ENCODE assay signal across 12 cellular contexts in the genomic region with DNA sequence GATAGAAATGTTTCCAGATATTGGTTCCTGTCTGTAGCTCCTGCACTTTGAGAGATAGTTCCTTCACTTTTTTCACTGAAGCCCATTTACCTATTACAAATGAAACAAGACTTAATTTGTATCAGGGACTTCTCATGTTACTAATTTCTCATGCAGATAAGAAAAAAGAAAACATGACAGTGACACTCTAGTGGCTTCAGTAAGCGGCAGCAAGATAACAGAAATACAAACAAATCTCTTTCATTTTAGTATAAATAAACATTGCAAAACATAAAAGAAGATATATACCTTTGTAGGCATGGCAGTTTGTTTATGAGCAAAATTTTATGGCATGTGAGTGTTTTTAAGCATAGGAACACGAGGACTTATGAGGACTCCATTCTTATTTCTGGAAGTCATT.
DNase-seq lines count a peak whose midpoint lies in the region; TF ChIP-seq lines count a peak whose summit lies in the region.
"Had no signal": no experiment of that assay in that cellular context is flagged by ENCODE, and none has a peak within 500 bp of the region (broad histone marks: within the 10 kb centered on the region; RNA-seq: fewer than 3 reads in every experiment).

No MANE protein-coding gene starts in this region.

- H3K79me2 ChIP-seq in ACC112 (ENCODE audit: control insufficient read depth, insufficient read depth, low read length, unreplicated experiment) (peaks cover 2% of the 10 kb centered on the region), osteoblast (ENCODE audit: insufficient read depth, low read length) (peaks cover 53% of the 10 kb centered on the region)

- CTCF ChIA-PET in HEK293 (lab: Yijun Ruan, JAX) = interaction anchor here (0.7 kb wide), 3 partner anchors 58 to 411 kb away, joined by 3 to 5 read pairs (median 3); no protein-coding TSS in a partner anchor

- peak overlapping the region; percentile 43 for H3K27ac ChIP-seq in ACC112 (ENCODE audit: low read depth, low read length)
- H3K27ac ChIP-seq in HEK293 (ENCODE audit: extremely low read depth, low read depth, low read length) = no peak overlapping the region
- peak overlapping the region; percentile 68 for H3K27ac ChIP-seq in osteoblast (ENCODE audit: low read depth, low read length)
- H3K27ac ChIP-seq: C4-2B had no signal

- H4K20me1 ChIP-seq in osteoblast (ENCODE audit: insufficient read depth, low read length) = no peaks in the 10 kb centered on the region

- H3K4me3 ChIP-seq in ACC112 (ENCODE audit: low read depth, low read length) = peak overlapping the region; percentile 18; the same call in 1 of the 2 replicates
- no peak overlapping the region for H3K4me3 ChIP-seq in HEK293 (ENCODE audit: low read depth, low read length)
- no peak overlapping the region for H3K4me3 ChIP-seq in osteoblast (ENCODE audit: insufficient read depth, low read length)

- intact Hi-C loops in head of caudate nucleus (cut with DNase I) (no loop called here), posterior cingulate gyrus (cut with DNase I) (no loop called here)

- H3K4me1 ChIP-seq in ACC112 (ENCODE audit: control insufficient read depth, insufficient read depth, low read length, unreplicated experiment) (peaks cover 39% of the 10 kb centered on the region), HEK293 (ENCODE audit: control insufficient read depth, insufficient read depth, low read length) (peaks cover 7% of the 10 kb centered on the region; the same call in 1 of the 2 replicates), osteoblast (ENCODE audit: insufficient read depth, low read length) (peaks cover 32% of the 10 kb centered on the region)

- TF ChIP-seq CTCF in HEK293 (tag by site-specific recombination; IDR thresholded peaks at IDR 0.05) (no peak), osteoblast (IDR thresholded peaks at IDR 0.05; ENCODE audit: extremely low read depth, low read depth, low read length) (no peak)

- POLR2A ChIA-PET in HEK293 (lab: Yijun Ruan, JAX) = no interaction called here

- H2AFZ ChIP-seq in ACC112 (ENCODE audit: low read length, unreplicated experiment) (no peak overlapping the region), osteoblast (ENCODE audit: low read length) (no peak overlapping the region)

- peak; percentile 15 for DNase-seq in M059J (ENCODE audit: low read depth)
- no peak for DNase-seq in osteoblast (ENCODE audit: insufficient read length, low spot score, missing footprints)
- no peak for DNase-seq in head of caudate nucleus
- no peak for DNase-seq in posterior cingulate gyrus
- DNase-seq in Ammon's horn (ENCODE audit: low spot score) = no peak
- DNase-seq: BE2C; CD4-positive, alpha-beta memory T cell; DMS153; DMS79 treated with DMSO at 0.1 percent for 48 hours had no signal

- no peaks in the 10 kb centered on the region for H3K9me3 ChIP-seq in HEK293 (ENCODE audit: control insufficient read depth, insufficient read depth, low read depth, low read length)
- no peaks in the 10 kb centered on the region for H3K9me3 ChIP-seq in osteoblast (ENCODE audit: low read depth, low read length)
- H3K9me3 ChIP-seq: BE2C had no signal

- H3K4me2 ChIP-seq in osteoblast (ENCODE audit: insufficient read depth, low read length) = no peak overlapping the region

- H3K36me3 ChIP-seq in ACC112 (ENCODE audit: insufficient read depth, low read length) (peaks cover 5% of the 10 kb centered on the region; the same call in 1 of the 2 replicates), HEK293 (ENCODE audit: control insufficient read depth in 2 of 2, insufficient read depth in 1 of 2, low read length in 2 of 2) (no peaks in the 10 kb centered on the region; a peak in 1 of 3 replicates), osteoblast (ENCODE audit: insufficient read depth, low read length) (peaks cover 47% of the 10 kb centered on the region)
- H3K36me3 ChIP-seq: BE2C had no signal

- H3K27me3 ChIP-seq in ACC112 (ENCODE audit: insufficient read depth, low read length) (no peaks in the 10 kb centered on the region), osteoblast (ENCODE audit: insufficient read depth, low read length) (no peaks in the 10 kb centered on the region)
- H3K27me3 ChIP-seq: BE2C had no signal

TF ChIP-seq in HEK293, 187 proteins besides CTCF, POLR2A, EP300 and RAD21 (continues in another document):
- TF ChIP-seq, protein P1, sequence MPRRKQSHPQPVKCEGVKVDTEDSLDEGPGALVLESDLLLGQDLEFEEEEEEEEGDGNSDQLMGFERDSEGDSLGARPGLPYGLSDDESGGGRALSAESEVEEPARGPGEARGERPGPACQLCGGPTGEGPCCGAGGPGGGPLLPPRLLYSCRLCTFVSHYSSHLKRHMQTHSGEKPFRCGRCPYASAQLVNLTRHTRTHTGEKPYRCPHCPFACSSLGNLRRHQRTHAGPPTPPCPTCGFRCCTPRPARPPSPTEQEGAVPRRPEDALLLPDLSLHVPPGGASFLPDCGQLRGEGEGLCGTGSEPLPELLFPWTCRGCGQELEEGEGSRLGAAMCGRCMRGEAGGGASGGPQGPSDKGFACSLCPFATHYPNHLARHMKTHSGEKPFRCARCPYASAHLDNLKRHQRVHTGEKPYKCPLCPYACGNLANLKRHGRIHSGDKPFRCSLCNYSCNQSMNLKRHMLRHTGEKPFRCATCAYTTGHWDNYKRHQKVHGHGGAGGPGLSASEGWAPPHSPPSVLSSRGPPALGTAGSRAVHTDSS (tag by site-specific recombination; IDR thresholded peaks at IDR 0.05) = no peak
- peak; percentile 68; the same call in 1 of the 2 replicates for TF ChIP-seq TCF7L2 (IDR thresholded peaks at IDR 0.05; ENCODE audit: borderline replicate concordance, low read depth, low read length)
- no peak for TF ChIP-seq ZNF521 (tag by site-specific recombination; IDR thresholded peaks at IDR 0.05)
- no peak for TF ChIP-seq ZNF175 (tag by site-specific recombination; IDR thresholded peaks at IDR 0.05)
- no peak for TF ChIP-seq ZNF121 (tag by site-specific recombination; IDR thresholded peaks at IDR 0.05)
- no peak for TF ChIP-seq ZNF501 (tag by site-specific recombination; IDR thresholded peaks at IDR 0.05)
- no peak for TF ChIP-seq ZNF707 (tag by site-specific recombination; IDR thresholded peaks at IDR 0.05)
- TF ChIP-seq, protein P2, sequence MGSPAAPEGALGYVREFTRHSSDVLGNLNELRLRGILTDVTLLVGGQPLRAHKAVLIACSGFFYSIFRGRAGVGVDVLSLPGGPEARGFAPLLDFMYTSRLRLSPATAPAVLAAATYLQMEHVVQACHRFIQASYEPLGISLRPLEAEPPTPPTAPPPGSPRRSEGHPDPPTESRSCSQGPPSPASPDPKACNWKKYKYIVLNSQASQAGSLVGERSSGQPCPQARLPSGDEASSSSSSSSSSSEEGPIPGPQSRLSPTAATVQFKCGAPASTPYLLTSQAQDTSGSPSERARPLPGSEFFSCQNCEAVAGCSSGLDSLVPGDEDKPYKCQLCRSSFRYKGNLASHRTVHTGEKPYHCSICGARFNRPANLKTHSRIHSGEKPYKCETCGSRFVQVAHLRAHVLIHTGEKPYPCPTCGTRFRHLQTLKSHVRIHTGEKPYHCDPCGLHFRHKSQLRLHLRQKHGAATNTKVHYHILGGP (tag by site-specific recombination; IDR thresholded peaks at IDR 0.05) = peak; percentile 57; the same call in 1 of the 2 replicates
- no peak for TF ChIP-seq ZNF292 (tag by site-specific recombination; IDR thresholded peaks at IDR 0.05; ENCODE audit: borderline replicate concordance, low read depth)
- no peak for TF ChIP-seq WT1 (tag by site-specific recombination; IDR thresholded peaks at IDR 0.05)
- TF ChIP-seq ZNF777 (tag by site-specific recombination; IDR thresholded peaks at IDR 0.05; ENCODE audit: borderline replicate concordance) = no peak
- TF ChIP-seq, protein P3, sequence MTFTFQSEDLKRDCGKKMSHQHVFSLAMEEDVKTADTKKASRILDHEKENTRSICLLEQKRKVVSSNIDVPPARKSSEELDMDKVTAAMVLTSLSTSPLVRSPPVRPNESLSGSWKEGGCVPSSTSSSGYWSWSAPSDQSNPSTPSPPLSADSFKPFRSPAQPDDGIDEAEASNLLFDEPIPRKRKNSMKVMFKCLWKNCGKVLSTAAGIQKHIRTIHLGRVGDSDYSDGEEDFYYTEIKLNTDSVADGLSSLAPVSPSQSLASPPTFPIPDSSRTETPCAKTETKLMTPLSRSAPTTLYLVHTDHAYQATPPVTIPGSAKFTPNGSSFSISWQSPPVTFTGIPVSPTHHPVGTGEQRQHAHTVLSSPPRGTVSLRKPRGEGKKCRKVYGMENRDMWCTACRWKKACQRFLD (tag by site-specific recombination; IDR thresholded peaks at IDR 0.05) = no peak
- peak; percentile 70 for TF ChIP-seq ZNF843 (tag by site-specific recombination; IDR thresholded peaks at IDR 0.05)
- TF ChIP-seq, protein P4, sequence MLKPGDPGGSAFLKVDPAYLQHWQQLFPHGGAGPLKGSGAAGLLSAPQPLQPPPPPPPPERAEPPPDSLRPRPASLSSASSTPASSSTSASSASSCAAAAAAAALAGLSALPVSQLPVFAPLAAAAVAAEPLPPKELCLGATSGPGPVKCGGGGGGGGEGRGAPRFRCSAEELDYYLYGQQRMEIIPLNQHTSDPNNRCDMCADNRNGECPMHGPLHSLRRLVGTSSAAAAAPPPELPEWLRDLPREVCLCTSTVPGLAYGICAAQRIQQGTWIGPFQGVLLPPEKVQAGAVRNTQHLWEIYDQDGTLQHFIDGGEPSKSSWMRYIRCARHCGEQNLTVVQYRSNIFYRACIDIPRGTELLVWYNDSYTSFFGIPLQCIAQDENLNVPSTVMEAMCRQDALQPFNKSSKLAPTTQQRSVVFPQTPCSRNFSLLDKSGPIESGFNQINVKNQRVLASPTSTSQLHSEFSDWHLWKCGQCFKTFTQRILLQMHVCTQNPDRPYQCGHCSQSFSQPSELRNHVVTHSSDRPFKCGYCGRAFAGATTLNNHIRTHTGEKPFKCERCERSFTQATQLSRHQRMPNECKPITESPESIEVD (tag by site-specific recombination; IDR thresholded peaks at IDR 0.05) = peak; percentile 53; the same call in 1 of the 2 replicates
- TF ChIP-seq OSR2 (tag by site-specific recombination; IDR thresholded peaks at IDR 0.05) = peak; percentile 49; the same call in 1 of the 2 replicates
- peak; percentile 50; the same call in 1 of the 2 replicates for TF ChIP-seq FEZF1 (tag by site-specific recombination; IDR thresholded peaks at IDR 0.05)
- TF ChIP-seq, protein P5, sequence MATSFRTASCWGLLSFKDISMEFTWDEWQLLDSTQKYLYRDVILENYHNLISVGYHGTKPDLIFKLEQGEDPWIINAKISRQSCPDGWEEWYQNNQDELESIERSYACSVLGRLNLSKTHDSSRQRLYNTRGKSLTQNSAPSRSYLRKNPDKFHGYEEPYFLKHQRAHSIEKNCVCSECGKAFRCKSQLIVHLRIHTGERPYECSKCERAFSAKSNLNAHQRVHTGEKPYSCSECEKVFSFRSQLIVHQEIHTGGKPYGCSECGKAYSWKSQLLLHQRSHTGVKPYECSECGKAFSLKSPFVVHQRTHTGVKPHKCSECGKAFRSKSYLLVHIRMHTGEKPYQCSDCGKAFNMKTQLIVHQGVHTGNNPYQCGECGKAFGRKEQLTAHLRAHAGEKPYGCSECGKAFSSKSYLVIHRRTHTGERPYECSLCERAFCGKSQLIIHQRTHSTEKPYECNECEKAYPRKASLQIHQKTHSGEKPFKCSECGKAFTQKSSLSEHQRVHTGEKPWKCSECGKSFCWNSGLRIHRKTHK (tag by site-specific recombination; IDR thresholded peaks at IDR 0.05) = no peak
